ENCODE assay signal across 10 cellular contexts in the genomic region with DNA sequence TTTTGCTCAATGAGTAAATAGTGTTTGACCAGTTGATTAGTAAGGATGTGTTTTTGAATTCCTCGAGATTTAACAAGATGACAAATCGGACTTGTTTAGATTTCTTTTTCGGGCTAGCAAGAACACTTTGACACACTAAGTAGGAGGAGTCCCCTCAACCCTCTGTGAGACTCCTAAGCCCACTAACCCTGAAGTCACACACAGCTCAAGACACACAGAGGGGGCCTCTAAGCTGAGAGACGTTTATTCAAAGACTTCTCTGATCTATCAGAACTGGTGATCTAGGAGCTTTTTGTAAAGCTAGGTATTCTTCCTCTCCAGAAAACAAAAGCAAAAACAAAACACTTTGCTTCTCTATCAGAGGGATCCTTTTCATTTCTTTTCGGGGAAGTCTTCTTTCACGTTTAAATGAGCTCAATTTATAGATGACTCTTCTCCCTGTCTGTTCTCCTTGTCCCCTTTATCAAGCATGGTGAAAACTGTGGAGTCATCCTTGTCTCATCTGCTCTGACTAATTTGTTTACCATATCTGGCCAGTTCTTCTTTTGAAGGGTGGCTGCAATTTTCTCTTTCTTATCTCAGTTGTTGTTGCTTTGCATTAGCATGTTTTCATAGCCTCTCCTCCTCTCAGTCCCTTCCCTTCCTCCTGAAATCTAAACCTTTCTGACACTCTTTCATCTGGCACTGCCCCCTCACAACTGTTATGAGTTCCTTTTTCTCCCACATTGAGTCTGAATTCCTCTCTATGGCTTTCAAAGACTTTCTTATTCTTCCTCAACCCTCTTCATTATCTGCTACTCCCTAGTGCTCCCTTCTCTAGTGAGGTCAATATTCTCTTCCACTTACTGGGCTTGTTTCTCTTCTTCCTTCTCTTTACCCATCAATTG.
DNase-seq lines count a peak whose midpoint lies in the region; ATAC-seq and TF ChIP-seq lines count a peak whose summit lies in the region.
"Had no signal": no experiment of that assay in that cellular context is flagged by ENCODE, and none has a peak within 500 bp of the region (broad histone marks: within the 10 kb centered on the region; RNA-seq: fewer than 3 reads in every experiment).

No MANE protein-coding gene starts in this region.

- H3K9me3 ChIP-seq in MM.1S (replicated peaks; ENCODE audit: insufficient read depth, low read length), result no peaks in the 10 kb centered on the region

- H3K9me2 ChIP-seq in MM.1S (replicated peaks; ENCODE audit: insufficient read depth, low read length), result no peaks in the 10 kb centered on the region

- H3K27ac ChIP-seq in MM.1S (ENCODE audit: low read length), result no peak overlapping the region

- no peaks in the 10 kb centered on the region for H4K20me1 ChIP-seq in MM.1S (ENCODE audit: insufficient read depth, low read length)

- intact Hi-C loops in Right ventricle myocardium inferior (cut with DNase I), result no loop called here

- H3K9ac ChIP-seq in MM.1S (ENCODE audit: low read length), result no peak overlapping the region

- H3K4me3 ChIP-seq in MM.1S (ENCODE audit: low read length) (no peak overlapping the region), choroid plexus epithelial cell (ENCODE audit: low read depth, low read length) (no peak overlapping the region)

- H3K4me2 ChIP-seq in MM.1S (ENCODE audit: low read depth, low read length), result no peak overlapping the region; the same call in 1 of the 2 replicates

- peak overlapping the region; percentile 19; the same call in 1 of the 2 replicates for H2AFZ ChIP-seq in MM.1S (ENCODE audit: low read length)

- no peaks in the 10 kb centered on the region for H3K4me1 ChIP-seq in MM.1S (ENCODE audit: low read length)

- no peaks in the 10 kb centered on the region for H3K79me2 ChIP-seq in MM.1S (ENCODE audit: low read length)

- no peaks in the 10 kb centered on the region for H3K36me3 ChIP-seq in MM.1S (replicated peaks; ENCODE audit: insufficient read depth, low read length)

- H3F3A ChIP-seq in MM.1S (ENCODE audit: insufficient read depth, low read length), result no peaks in the 10 kb centered on the region

- no peaks in the 10 kb centered on the region for H3K27me3 ChIP-seq in MM.1S (replicated peaks; ENCODE audit: insufficient read depth, low read length)

- TF ChIP-seq CTCF in MM.1S (IDR thresholded peaks at IDR 0.05; ENCODE audit: low read length) (no peak), choroid plexus epithelial cell (conservative IDR thresholded peaks at IDR 0.05; ENCODE audit: low read depth, low read length) (no peak)

- DNase-seq in GM19240 (ENCODE audit: insufficient read length, low spot score) (peak; percentile 7), MM.1S (no peak), choroid plexus epithelial cell (ENCODE audit: low read depth) (peak; percentile 83), renal cortical epithelial cell (ENCODE audit: low read depth) (peak; percentile 57), T-helper 1 cell (no peak), Right ventricle myocardium inferior (ENCODE audit: missing footprints) (no peak), NCI-H1105 treated with DMSO at 0.1 percent for 48 hours (lab: John Stamatoyannopoulos, UW) (no peak)
- DNase-seq: naive B cell; stimulated activated CD8-positive, alpha-beta memory T cell treated with anti-CD3 and anti-CD28 coated beads, Interleukin-4, amount 100 ng/mL, for 48 hours had no signal

- ATAC-seq in Right ventricle myocardium inferior, result no peak
- no peak for ATAC-seq in GM18517 (IDR thresholded peaks at IDR 0.05; ENCODE audit: unreplicated experiment)

Comparison
In these comparisons a context has a peak if more than half of its experiments do, and no peak if none do; other contexts are left out.
1. DNase-seq: peak in GM19240 (single experiment), choroid plexus epithelial cell (single experiment) and renal cortical epithelial cell (single experiment); none in MM.1S (single experiment), T-helper 1 cell (0 of 5), Right ventricle myocardium inferior (single experiment) and NCI-H1105 treated with DMSO at 0.1 percent for 48 hours (single experiment).